9 cellular contexts compared by ENCODE assay signal in the genomic region with DNA sequence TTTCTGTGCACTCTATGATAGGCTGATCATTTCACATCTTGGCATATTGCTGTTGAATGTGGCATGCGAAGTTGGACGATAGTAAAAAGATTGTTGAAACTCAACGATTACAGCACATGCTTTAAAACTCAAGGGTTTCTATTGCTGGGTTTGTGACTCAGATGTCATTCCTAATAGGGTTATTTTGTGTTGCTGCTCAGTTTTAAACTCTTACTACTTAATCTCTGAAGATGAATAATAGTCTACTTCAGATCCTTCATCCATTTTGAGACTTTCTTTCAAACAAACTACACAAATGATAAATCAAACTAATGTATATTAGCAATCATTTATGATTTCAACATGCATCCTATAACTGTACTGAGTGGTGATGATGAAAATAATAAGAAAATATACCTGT.
DNase-seq lines count a peak whose midpoint lies in the region; ATAC-seq and TF ChIP-seq lines count a peak whose summit lies in the region.
"Had no signal": no experiment of that assay in that cellular context is flagged by ENCODE, and none has a peak within 500 bp of the region (broad histone marks: within the 10 kb centered on the region; RNA-seq: fewer than 3 reads in every experiment).

No MANE protein-coding gene starts in this region.

- no peak overlapping the region for H3K4me3 ChIP-seq in HL-60 (replicated peaks; ENCODE audit: insufficient read depth, low read length)

- H3K27ac ChIP-seq in HL-60 (replicated peaks), result peak overlapping the region; percentile 91

- peak overlapping the region; percentile 93 for H3K27ac Mint-ChIP-seq in activated naive CD8-positive, alpha-beta T cell
- H3K27ac Mint-ChIP-seq in naive thymus-derived CD8-positive, alpha-beta T cell, result peak overlapping the region; percentile 92 to 99 (median 95)
- H3K27ac Mint-ChIP-seq in Calu3 (ENCODE audit: unreplicated experiment), result no peak overlapping the region

- peaks cover 82% of the 10 kb centered on the region for H3K4me1 Mint-ChIP-seq in activated naive CD8-positive, alpha-beta T cell (ENCODE audit: low read depth)
- H3K4me1 Mint-ChIP-seq in naive thymus-derived CD8-positive, alpha-beta T cell, result peaks cover 26 to 88% (median 74%) of the 10 kb centered on the region in 4 donors
- no peaks in the 10 kb centered on the region for H3K4me1 Mint-ChIP-seq in Calu3 (ENCODE audit: low read depth, unreplicated experiment)

- no peaks in the 10 kb centered on the region for H3K27me3 Mint-ChIP-seq in activated naive CD8-positive, alpha-beta T cell
- H3K27me3 Mint-ChIP-seq in naive thymus-derived CD8-positive, alpha-beta T cell, result no peaks in the 10 kb centered on the region
- no peaks in the 10 kb centered on the region for H3K27me3 Mint-ChIP-seq in Calu3 (ENCODE audit: unreplicated experiment)

- H3K27me3 ChIP-seq in HL-60 (ENCODE audit: insufficient read depth, poor library complexity, severe bottlenecking), result no peaks in the 10 kb centered on the region

- TF ChIP-seq CTCF in HL-60 (IDR thresholded peaks at IDR 0.05; ENCODE audit: insufficient read depth, low read length) (no peak), Calu3 (IDR thresholded peaks at IDR 0.05; ENCODE audit: unreplicated experiment) (no peak)

- H3K36me3 Mint-ChIP-seq in activated naive CD8-positive, alpha-beta T cell, result peaks cover 2% of the 10 kb centered on the region
- H3K36me3 Mint-ChIP-seq in naive thymus-derived CD8-positive, alpha-beta T cell, result no peaks in the 10 kb centered on the region
- H3K36me3 Mint-ChIP-seq in Calu3 (ENCODE audit: insufficient read depth, unreplicated experiment), result peaks cover 8% of the 10 kb centered on the region

- intact Hi-C loops in left colon (cut with DNase I, micrococcal nuclease) (no loop called here), Calu3 (cut with micrococcal nuclease; ENCODE audit: unreplicated experiment) (no loop called here)

- peak overlapping the region; percentile 78 for H3K4me3 Mint-ChIP-seq in activated naive CD8-positive, alpha-beta T cell
- H3K4me3 Mint-ChIP-seq in naive thymus-derived CD8-positive, alpha-beta T cell, result peak overlapping the region; percentile 58 to 83 (median 80)
- H3K4me3 Mint-ChIP-seq in Calu3 (ENCODE audit: low read depth, unreplicated experiment), result no peak overlapping the region

- peak; percentile 41 for DNase-seq in AG20443 (ENCODE audit: low spot score)
- no peak for DNase-seq in HL-60 (ENCODE audit: low read depth in 1 of 2, low spot score in 1 of 2)
- DNase-seq in naive thymus-derived CD8-positive, alpha-beta T cell, result peak in 1 of 10 donors; percentile 20
- no peak for DNase-seq in NCI-H69 (lab: John Stamatoyannopoulos, UW)
- no peak for DNase-seq in left colon
- no peak for DNase-seq in Calu3
- DNase-seq: T1000 had no signal

- CTCF ChIA-PET in Calu3 (lab: Charles Lee), result interaction anchor here (0.5 kb wide), 1 partner anchor 74 kb away, joined by 3 read pairs; no protein-coding TSS in a partner anchor

- POLR2A ChIA-PET in naive thymus-derived CD8-positive, alpha-beta T cell (lab: Charles Lee), result interaction anchor here (0.7 to 5.8 kb wide), 7 partner anchors 12 to 72 kb away, joined by 3 to 67 read pairs (median 5); partner anchors contain the start of gene MBNL1

- no TSS peak for BruUV-seq in Calu3 (replicated peaks; lab: Mats Ljungman, UMichigan)

- H3K9me3 Mint-ChIP-seq in activated naive CD8-positive, alpha-beta T cell (ENCODE audit: low read depth), result no peaks in the 10 kb centered on the region
- no peaks in the 10 kb centered on the region for H3K9me3 Mint-ChIP-seq in naive thymus-derived CD8-positive, alpha-beta T cell
- H3K9me3 Mint-ChIP-seq in Calu3 (ENCODE audit: low read depth, unreplicated experiment), result no peaks in the 10 kb centered on the region

- ATAC-seq in naive thymus-derived CD8-positive, alpha-beta T cell, result no peak
- ATAC-seq in left colon (no peak), HG03520 (IDR thresholded peaks at IDR 0.05; ENCODE audit: unreplicated experiment) (no peak)
